29 cellular contexts compared by ENCODE assay signal in genomic region chr22:25848954-25849353, GRCh38.
"Had no signal": no experiment of that assay in that cellular context is flagged by ENCODE, and none has a peak within 500 bp of the region (broad histone marks: within the 10 kb centered on the region; RNA-seq: fewer than 3 reads in every experiment).

No MANE protein-coding gene starts in this region.

- H3K27me3 ChIP-seq: adrenal gland, body of pancreas, colonic mucosa had no signal

- H3K36me3 ChIP-seq: adrenal gland, colonic mucosa, gastroesophageal sphincter had no signal

- H3K9me3 ChIP-seq: adrenal gland, body of pancreas, colonic mucosa, esophagus muscularis mucosa, gastroesophageal sphincter had no signal

- H3K4me3 ChIP-seq: adrenal gland, body of pancreas, colonic mucosa, dorsolateral prefrontal cortex, esophagus muscularis mucosa, gastroesophageal sphincter had no signal

- H3K27ac ChIP-seq: adrenal gland, body of pancreas, colonic mucosa, dorsolateral prefrontal cortex, esophagus muscularis mucosa, gastroesophageal sphincter had no signal

- H3K4me1 ChIP-seq: adrenal gland, colonic mucosa, gastroesophageal sphincter had no signal

- ATAC-seq: activated CD4-positive, alpha-beta T cell treated with anti-CD3 and anti-CD28 coated beads for 36 hours; activated CD8-positive, alpha-beta memory T cell treated with anti-CD3 and anti-CD28 coated beads, Interleukin-2, amount 10 ng/mL, durations not matched to agents 7 days and 5 days; activated CD8-positive, alpha-beta T cell treated with anti-CD3 and anti-CD28 coated beads, Interleukin-2, amount 10 ng/mL, durations not matched to agents 7 days and 5 days; activated naive CD8-positive, alpha-beta T cell treated with anti-CD3 and anti-CD28 coated beads, Interleukin-2, amount 50 U/mL, for 24 hours; effector memory CD8-positive, alpha-beta T cell; gastroesophageal sphincter had no signal

- DNase-seq: activated CD4-positive, alpha-beta memory T cell treated with anti-CD3 and anti-CD28 coated beads for 36 hours; activated CD4-positive, alpha-beta T cell treated with anti-CD3 and anti-CD28 coated beads for 36 hours; activated CD4-positive, alpha-beta T cell treated with anti-CD3 and anti-CD28 coated beads, Interleukin-2, amount 10 ng/mL, durations not matched to agents 24 days and 14 days; activated CD4-positive, CD25-positive, alpha-beta regulatory T cell; activated CD4-positive, CD25-positive, alpha-beta regulatory T cell treated with anti-CD3 and anti-CD28 coated beads, Interleukin-2, amount 50 U/mL, for 72 hours; activated CD8-positive, alpha-beta memory T cell treated with anti-CD3 and anti-CD28 coated beads, Interleukin-2, amount 10 ng/mL, durations not matched to agents 7 days and 5 days; activated CD8-positive, alpha-beta memory T cell treated with anti-CD3 and anti-CD28 coated beads, Interleukin-2, amount 50 U/mL, for 4 hours; activated CD8-positive, alpha-beta T cell treated with anti-CD3 and anti-CD28 coated beads, Interleukin-2, amount 10 ng/mL, durations not matched to agents 7 days and 5 days; activated effector memory CD4-positive, alpha-beta T cell treated with anti-CD3 and anti-CD28 coated beads, Interleukin-2, amount 50 U/mL, for 16 hours; activated naive CD4-positive, alpha-beta T cell treated with anti-CD3 and anti-CD28 coated beads for 36 hours; activated naive CD8-positive, alpha-beta T cell treated with anti-CD3 and anti-CD28 coated beads for 36 hours; activated naive CD8-positive, alpha-beta T cell treated with anti-CD3 and anti-CD28 coated beads, Interleukin-2, amount 50 U/mL, for 24 hours; activated T-cell treated with anti-CD3 and anti-CD28 coated beads, Interleukin-2, amount 50 U/mL, for 1 hour; activated T-cell treated with anti-CD3 and anti-CD28 coated beads, Interleukin-2, amount 50 U/mL, for 48 hours; adrenal gland; amygdala; aorta; central memory CD4-positive, alpha-beta T cell; cerebellar nuclear complex; colonic mucosa; dorsolateral prefrontal cortex; effector CD4-positive, alpha-beta T cell; effector memory CD8-positive, alpha-beta T cell; erythroblast; foreskin melanocyte; T-helper 2 cell had no signal
